Comparison of ENCODE assay signal across 9 cellular contexts in genomic region chrX:124736553-124737240, GRCh38.
DNase-seq lines count a peak whose midpoint lies in the region; ATAC-seq and TF ChIP-seq lines count a peak whose summit lies in the region.
"Had no signal": no experiment of that assay in that cellular context is flagged by ENCODE, and none has a peak within 500 bp of the region (broad histone marks: within the 10 kb centered on the region; RNA-seq: fewer than 3 reads in every experiment).

No MANE protein-coding gene starts in this region.

- intact Hi-C loops in thyroid gland (cut with DNase I), result no loop called here

- DNase-seq in NCI-H345 treated with DMSO at 0.1 percent for 48 hours (lab: John Stamatoyannopoulos, UW; ENCODE audit: unreplicated experiment) (peak; percentile 19), iPS DF 19.7 (ENCODE audit: low read depth, low spot score) (peak; percentile 57), thyroid gland (no peak), ACHN (no peak), glomerular visceral epithelial cell (ENCODE audit: extremely low spot score) (no peak)
- DNase-seq in activated CD8-positive, alpha-beta memory T cell treated with anti-CD3 and anti-CD28 coated beads, Interleukin-2, amount 50 U/mL, for 48 hours, result peak; percentile 53
- peak; percentile 8 to 16 for DNase-seq in stimulated activated CD8-positive, alpha-beta memory T cell treated with anti-CD3 and anti-CD28 coated beads, Interleukin-2, amount 100 ng/mL, for 1 hour (ENCODE audit: low read depth in 2 of 2)
- DNase-seq: amniotic stem cell had no signal

- H3K4me1 ChIP-seq in thyroid gland, result no peaks in the 10 kb centered on the region

- H3K36me3 ChIP-seq in thyroid gland, result no peaks in the 10 kb centered on the region

- no peak for TF ChIP-seq POLR2A in thyroid gland (IDR thresholded peaks at IDR 0.05)

- ATAC-seq in GM18502 (IDR thresholded peaks at IDR 0.05; ENCODE audit: poor library complexity, unreplicated experiment), result no peak

- H3K27me3 ChIP-seq in thyroid gland, result no peaks in the 10 kb centered on the region

- WGBS in thyroid gland, 2 donors, result 60 to 70% methylated on average over 7 to 8 of the region's 9 CpGs

- no peaks in the 10 kb centered on the region for H3K9me3 ChIP-seq in thyroid gland

- H3K27ac ChIP-seq in thyroid gland, result no peak overlapping the region

- no peak overlapping the region for H3K4me3 ChIP-seq in thyroid gland (replicated peaks in 1 of 3)

- in situ Hi-C loops in ACHN (cut with HindIII; ENCODE audit: low pct_ligation_motif_present, low pct_unique_long_range_greater_than_20kb, low sequenced_read_pairs), result no loop called here

- TF ChIP-seq CTCF in thyroid gland (IDR thresholded peaks at IDR 0.05), result no peak

Comparison
In these comparisons a context has a peak if more than half of its experiments do, and no peak if none do; other contexts are left out.
1. DNase-seq: peak in NCI-H345 treated with DMSO at 0.1 percent for 48 hours (single experiment), activated CD8-positive, alpha-beta memory T cell treated with anti-CD3 and anti-CD28 coated beads, Interleukin-2, amount 50 U/mL, for 48 hours (single experiment), iPS DF 19.7 (single experiment) and stimulated activated CD8-positive, alpha-beta memory T cell treated with anti-CD3 and anti-CD28 coated beads, Interleukin-2, amount 100 ng/mL, for 1 hour (2 of 2); none in thyroid gland (0 of 2), ACHN (single experiment) and glomerular visceral epithelial cell (single experiment).